20 cellular contexts compared by ENCODE assay signal in the genomic region with DNA sequence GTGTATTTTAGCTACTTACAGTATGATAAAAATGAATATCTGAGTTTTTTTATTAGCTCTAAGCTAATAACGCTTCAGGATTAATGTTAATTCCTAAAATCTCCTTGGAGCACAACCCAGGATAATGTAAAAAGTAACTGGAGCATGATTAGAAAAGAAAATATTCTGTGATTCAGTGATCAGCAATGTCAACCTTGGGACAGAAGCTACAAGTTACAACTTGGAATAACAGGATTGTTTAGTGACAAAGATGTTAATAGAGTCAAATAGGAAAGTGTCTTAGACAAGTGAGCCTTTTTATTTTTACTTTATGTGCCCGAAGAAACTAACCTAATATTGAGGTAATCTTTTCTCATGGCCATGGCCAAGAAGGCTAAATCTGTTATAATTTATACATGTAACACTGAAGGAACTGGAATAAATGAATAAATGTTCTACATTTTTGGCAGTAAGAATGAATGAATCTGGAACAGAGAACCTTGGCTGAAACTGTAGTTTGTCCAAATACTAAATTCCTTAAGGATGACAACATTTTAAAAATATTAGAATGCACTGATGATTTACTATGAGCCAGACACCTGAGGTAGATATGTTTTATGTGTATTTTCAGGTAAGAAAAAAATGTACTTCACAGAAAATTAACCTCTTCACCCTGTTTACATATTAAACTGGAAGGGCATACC.
"Had no signal": no experiment of that assay in that cellular context is flagged by ENCODE, and none has a peak within 500 bp of the region (broad histone marks: within the 10 kb centered on the region; RNA-seq: fewer than 3 reads in every experiment).

No MANE protein-coding gene starts in this region.

- H3K4me3 ChIP-seq: ascending aorta, gastroesophageal sphincter, heart right ventricle, left lung, neural progenitor cell, psoas muscle, sigmoid colon had no signal

- H3K27me3 Mint-ChIP-seq: activated CD4-positive, alpha-beta T cell treated with anti-CD3 and anti-CD28 coated beads, Interleukin-2, amount 10 ng/mL, durations not matched to agents 24 days and 14 days; activated naive CD8-positive, alpha-beta T cell treated with anti-CD3 and anti-CD28 coated beads, Interleukin-2, amount 50 U/mL, for 24 hours; activated T-helper 17 cell treated with anti-CD3 and anti-CD28 coated beads, Interleukin-2, amount 50 U/mL, for 72 hours; dendritic cell treated with granulocyte-macrophage colony-stimulating factor and Interleukin-4, amounts not matched to agents 40 ng/mL and 50 ng/mL, for 4 days; naive B cell; stimulated activated naive CD8-positive, alpha-beta T cell treated with anti-CD3 and anti-CD28 coated beads, Interleukin-15, amount 100 ng/mL, for 72 hours; type B pancreatic cell had no signal

- H3K4me1 ChIP-seq: ascending aorta, gastroesophageal sphincter, heart right ventricle, left lung, neural progenitor cell, psoas muscle had no signal

- H3K9me3 ChIP-seq: ascending aorta, gastroesophageal sphincter, left lung, psoas muscle, sigmoid colon had no signal

- H3K27ac ChIP-seq: ascending aorta, gastroesophageal sphincter, heart right ventricle, left lung, neural progenitor cell, psoas muscle, sigmoid colon had no signal

- DNase-seq: activated CD4-positive, alpha-beta T cell treated with anti-CD3 and anti-CD28 coated beads, Interleukin-2, amount 10 ng/mL, durations not matched to agents 24 days and 14 days; activated CD4-positive, CD25-positive, alpha-beta regulatory T cell; activated naive CD4-positive, alpha-beta T cell treated with anti-CD3 and anti-CD28 coated beads for 36 hours; activated naive CD8-positive, alpha-beta T cell treated with anti-CD3 and anti-CD28 coated beads, Interleukin-2, amount 50 U/mL, for 24 hours; central memory CD4-positive, alpha-beta T cell; effector memory CD4-positive, alpha-beta T cell; heart right ventricle; left lung; naive B cell; psoas muscle; sigmoid colon; stimulated activated CD4-positive, alpha-beta T cell treated with anti-CD3 and anti-CD28 coated beads, Interleukin-1b, Interleukin-23, amount 100 ng/mL, for 48 hours; stimulated activated naive CD8-positive, alpha-beta T cell treated with anti-CD3 and anti-CD28 coated beads, Interleukin-15, amount 100 ng/mL, for 72 hours had no signal

- H3K4me3 Mint-ChIP-seq: activated CD4-positive, alpha-beta T cell treated with anti-CD3 and anti-CD28 coated beads, Interleukin-2, amount 10 ng/mL, durations not matched to agents 24 days and 14 days; activated naive CD4-positive, alpha-beta T cell treated with anti-CD3 and anti-CD28 coated beads for 36 hours; activated naive CD8-positive, alpha-beta T cell treated with anti-CD3 and anti-CD28 coated beads, Interleukin-2, amount 50 U/mL, for 24 hours; activated T-helper 17 cell treated with anti-CD3 and anti-CD28 coated beads, Interleukin-2, amount 50 U/mL, for 72 hours; dendritic cell treated with granulocyte-macrophage colony-stimulating factor and Interleukin-4, amounts not matched to agents 40 ng/mL and 50 ng/mL, for 4 days; naive B cell; neural progenitor cell; stimulated activated naive CD8-positive, alpha-beta T cell treated with anti-CD3 and anti-CD28 coated beads, Interleukin-15, amount 100 ng/mL, for 72 hours; T-helper 2 cell treated with Interferon-gamma antibody and Interleukin-4, amounts not matched to agents 5 μg/mL and 100 μg/mL, for 36 hours; type B pancreatic cell had no signal

- H3K4me1 Mint-ChIP-seq: activated CD4-positive, alpha-beta T cell treated with anti-CD3 and anti-CD28 coated beads, Interleukin-2, amount 10 ng/mL, durations not matched to agents 24 days and 14 days; activated naive CD8-positive, alpha-beta T cell treated with anti-CD3 and anti-CD28 coated beads, Interleukin-2, amount 50 U/mL, for 24 hours; activated T-helper 17 cell treated with anti-CD3 and anti-CD28 coated beads, Interleukin-2, amount 50 U/mL, for 72 hours; naive B cell; neural progenitor cell; stimulated activated naive CD8-positive, alpha-beta T cell treated with anti-CD3 and anti-CD28 coated beads, Interleukin-15, amount 100 ng/mL, for 72 hours had no signal

- H3K9me3 Mint-ChIP-seq: activated CD4-positive, alpha-beta T cell treated with anti-CD3 and anti-CD28 coated beads, Interleukin-2, amount 10 ng/mL, durations not matched to agents 24 days and 14 days; activated naive CD8-positive, alpha-beta T cell treated with anti-CD3 and anti-CD28 coated beads, Interleukin-2, amount 50 U/mL, for 24 hours; activated T-helper 17 cell treated with anti-CD3 and anti-CD28 coated beads, Interleukin-2, amount 50 U/mL, for 72 hours; neural progenitor cell; type B pancreatic cell had no signal

- H3K27me3 ChIP-seq: ascending aorta, gastroesophageal sphincter, heart right ventricle, left lung, neural progenitor cell, sigmoid colon had no signal

- H3K27ac Mint-ChIP-seq: activated CD4-positive, alpha-beta T cell treated with anti-CD3 and anti-CD28 coated beads, Interleukin-2, amount 10 ng/mL, durations not matched to agents 24 days and 14 days; activated naive CD4-positive, alpha-beta T cell treated with anti-CD3 and anti-CD28 coated beads for 36 hours; activated naive CD8-positive, alpha-beta T cell treated with anti-CD3 and anti-CD28 coated beads, Interleukin-2, amount 50 U/mL, for 24 hours; activated T-helper 17 cell treated with anti-CD3 and anti-CD28 coated beads, Interleukin-2, amount 50 U/mL, for 72 hours; dendritic cell treated with granulocyte-macrophage colony-stimulating factor and Interleukin-4, amounts not matched to agents 40 ng/mL and 50 ng/mL, for 4 days; naive B cell; neural progenitor cell; stimulated activated naive CD8-positive, alpha-beta T cell treated with anti-CD3 and anti-CD28 coated beads, Interleukin-15, amount 100 ng/mL, for 72 hours; T-helper 2 cell treated with Interferon-gamma antibody and Interleukin-4, amounts not matched to agents 5 μg/mL and 100 μg/mL, for 36 hours; type B pancreatic cell had no signal

- H3K36me3 Mint-ChIP-seq: naive B cell, neural progenitor cell, type B pancreatic cell had no signal

- H3K36me3 ChIP-seq: ascending aorta, gastroesophageal sphincter, heart right ventricle, left lung, neural progenitor cell, sigmoid colon had no signal
